ENCODE assay signal across 8 cellular contexts in genomic region chr5:42908509-42909488, GRCh38.
A peak's percentile ranks its signal among the peaks of the same experiment; 100 is the strongest.
DNase-seq lines count a peak whose midpoint lies in the region; ATAC-seq and TF ChIP-seq lines count a peak whose summit lies in the region.

No MANE protein-coding gene starts in this region.

- H3K27me3 Mint-ChIP-seq in central memory CD8-positive, alpha-beta T cell, result peaks cover 27% of the 10 kb centered on the region

- peak; percentile 55 for DNase-seq in AG09309 (ENCODE audit: low read depth)
- peak; percentile 98 for DNase-seq in NCI-H2227 treated with DMSO at 0.1 percent for 48 hours (lab: John Stamatoyannopoulos, UW)
- peak; percentile 70 to 81 (median 74) for DNase-seq in activated CD4-positive, CD25-positive, alpha-beta regulatory T cell (lab: John Stamatoyannopoulos, UW)
- peak; percentile 74 to 80 for DNase-seq in central memory CD8-positive, alpha-beta T cell (ENCODE audit: low spot score in 2 of 2)
- DNase-seq in islet precursor cell, result peak; percentile 90
- DNase-seq in stimulated activated CD4-positive, alpha-beta T cell treated with anti-CD3 and anti-CD28 coated beads, Interleukin-12 subunit alpha, Interleukin-12 subunit beta, amount 100 ng/mL, for 4 hours, result peak; percentile 85

- ATAC-seq in GM18909 (IDR thresholded peaks at IDR 0.05; ENCODE audit: poor library complexity, unreplicated experiment) (peak; percentile 90), HG03196 (IDR thresholded peaks at IDR 0.05; ENCODE audit: unreplicated experiment) (peak; percentile 90)
- peak; percentile 80 for ATAC-seq in central memory CD8-positive, alpha-beta T cell (replicated peaks; ENCODE audit: extremely low read depth, poor library complexity, severe bottlenecking)

- TF ChIP-seq CTCF in AG09309 (IDR thresholded peaks at IDR 0.05; ENCODE audit: control insufficient read depth, insufficient read depth, low read depth, low read length, missing control alignments), result peak; percentile 86

- no peaks in the 10 kb centered on the region for H3K9me3 Mint-ChIP-seq in central memory CD8-positive, alpha-beta T cell

- peaks cover 10% of the 10 kb centered on the region for H3K4me1 Mint-ChIP-seq in central memory CD8-positive, alpha-beta T cell

- H3K4me3 ChIP-seq in AG09309 (ENCODE audit: control insufficient read depth, low read depth, low read length), result peak overlapping the region; percentile 43

- H3K36me3 Mint-ChIP-seq in central memory CD8-positive, alpha-beta T cell (ENCODE audit: insufficient read depth), result peaks cover 10% of the 10 kb centered on the region

- H3K27ac Mint-ChIP-seq in central memory CD8-positive, alpha-beta T cell (ENCODE audit: low read depth), result peak overlapping the region; percentile 96

- H3K4me3 Mint-ChIP-seq in central memory CD8-positive, alpha-beta T cell, result peak overlapping the region; percentile 93

Comparison
In these comparisons a context has a peak if more than half of its experiments do, and no peak if none do; other contexts are left out.
1. Peak in every context shown above with its lines: DNase-seq, ATAC-seq and H3K4me3 ChIP-seq.